Comparison of ENCODE assay signal across 33 cellular contexts in the genomic region with DNA sequence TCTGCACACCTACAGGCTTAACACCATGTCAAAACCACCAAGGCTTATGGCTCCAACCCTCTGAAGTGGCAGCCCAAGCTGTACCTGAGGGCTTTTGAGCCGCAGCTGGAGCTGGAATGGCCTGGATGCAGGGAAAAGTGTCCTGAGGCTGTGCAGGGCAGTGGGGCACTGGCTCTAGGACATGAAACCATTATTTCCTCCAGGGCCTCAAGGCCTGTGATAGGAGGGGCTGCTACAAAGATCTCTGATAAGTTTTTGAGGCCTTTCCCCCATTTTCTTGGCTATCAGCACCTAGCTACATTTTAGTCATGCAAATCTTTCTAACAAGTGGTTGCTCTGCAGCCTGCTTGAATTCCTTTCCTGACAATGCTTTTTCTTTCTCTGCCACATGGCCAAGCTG. TPM values are rescaled to one million over a fixed set of nuclear protein-coding genes. Genes with fewer than 3 reads are reported as not detected.
"Had no signal": no experiment of that assay in that cellular context is flagged by ENCODE, and none has a peak within 500 bp of the region (broad histone marks: within the 10 kb centered on the region; RNA-seq: fewer than 3 reads in every experiment).

No MANE protein-coding gene starts in this region.

- FAIRE-seq: colon, endometrium, kidney had no signal

- H3K36me3 ChIP-seq: esophagus squamous epithelium, gastrocnemius medialis, heart right ventricle, left lung, lower lobe of right lung had no signal

- ATAC-seq: effector memory CD8-positive, alpha-beta T cell; esophagus mucosa; gastrocnemius medialis; heart right ventricle; left lung; left ventricle myocardium superior; lower lobe of right lung; naive thymus-derived CD4-positive, alpha-beta T cell had no signal

- DNase-seq: dermis blood vessel endothelial cell; dorsolateral prefrontal cortex; effector CD4-positive, alpha-beta T cell; effector memory CD8-positive, alpha-beta T cell; endodermal cell; esophagus squamous epithelium; foreskin fibroblast; foreskin melanocyte; gastrocnemius medialis; glutamatergic neuron; head of caudate nucleus; heart right ventricle; hippocampal formation; immature natural killer cell; islet precursor cell; kidney; kidney glomerular epithelial cell; left lung; left ventricle myocardium superior; lower lobe of right lung; mesenchymal stem cell; midbrain; naive thymus-derived CD4-positive, alpha-beta T cell had no signal

- H3K27ac Mint-ChIP-seq: effector memory CD8-positive, alpha-beta T cell; endodermal cell; immature natural killer cell; naive thymus-derived CD4-positive, alpha-beta T cell had no signal

- H3K4me1 ChIP-seq: esophagus squamous epithelium, gastrocnemius medialis, heart right ventricle, left lung, lower lobe of right lung had no signal

- H3K9me3 ChIP-seq: gastrocnemius medialis, lower lobe of right lung had no signal

- H3K4me1 Mint-ChIP-seq: endodermal cell; immature natural killer cell; naive thymus-derived CD4-positive, alpha-beta T cell had no signal

- H3K27ac ChIP-seq: coronary artery, dorsolateral prefrontal cortex, epithelial cell of prostate, esophagus squamous epithelium, gastrocnemius medialis, heart right ventricle, left lung, lower lobe of right lung had no signal

- H3K36me3 Mint-ChIP-seq: immature natural killer cell; naive thymus-derived CD4-positive, alpha-beta T cell had no signal

- H3K4me3 Mint-ChIP-seq: effector memory CD8-positive, alpha-beta T cell; endodermal cell; immature natural killer cell; naive thymus-derived CD4-positive, alpha-beta T cell had no signal

- H3K4me3 ChIP-seq: coronary artery, dorsolateral prefrontal cortex, esophagus squamous epithelium, gastrocnemius medialis, heart right ventricle, left lung, lower lobe of right lung had no signal

- H3K27me3 ChIP-seq: dorsolateral prefrontal cortex, esophagus squamous epithelium, gastrocnemius medialis, heart right ventricle, left lung had no signal

RNA-seq across cellular contexts. Expression of a gene that starts 37.6 kb away (rescaled TPM):
- total RNA-seq: dermis blood vessel endothelial cell; endodermal cell; esophagus mucosa; esophagus squamous epithelium; gastrocnemius medialis; glomerular endothelial cell; heart right ventricle; kidney; left lung; left ventricle myocardium superior; lower leg skin; lower lobe of right lung; lung microvascular endothelial cell; mononuclear cell; mucosa of gallbladder; naive thymus-derived CD4-positive, alpha-beta T cell had no signal
- polyA plus RNA-seq: heart right ventricle; immature natural killer cell; naive thymus-derived CD4-positive, alpha-beta T cell had no signal
